11 cellular contexts compared by ENCODE assay signal in genomic region chr6:43923376-43924221, GRCh38.
DNase-seq lines count a peak whose midpoint lies in the region; ATAC-seq, FAIRE-seq and TF ChIP-seq lines count a peak whose summit lies in the region.
"Had no signal": no experiment of that assay in that cellular context is flagged by ENCODE, and none has a peak within 500 bp of the region (broad histone marks: within the 10 kb centered on the region; RNA-seq: fewer than 3 reads in every experiment).

No MANE protein-coding gene starts in this region.

- DNase-seq in A549 (ENCODE audit: low read depth in 1 of 2, low spot score in 1 of 2) (no peak), HFFc6 (peak; percentile 46), T1000 (lab: John Stamatoyannopoulos, UW) (peak; percentile 78), glomerular visceral epithelial cell (ENCODE audit: extremely low spot score) (peak; percentile 51), foreskin melanocyte (no peak), GM19239 (ENCODE audit: insufficient read length, low spot score) (no peak), NCI-H1105 (lab: John Stamatoyannopoulos, UW) (no peak), Karpas-422 (no peak)
- DNase-seq: NCI-H2227 treated with DMSO at 0.1 percent for 48 hours had no signal

- H3K4me3 ChIP-seq in A549 = no peak overlapping the region
- no peak overlapping the region for H3K4me3 ChIP-seq in Karpas-422 (ENCODE audit: low read length)
- H3K4me3 ChIP-seq: GM23338 had no signal

- 73% methylated on average over 8 of the region's 15 CpGs for WGBS in A549 (ENCODE audit: missing lambda C conversion rate)

- 0 out of 2 replicates have a peak, but pooled peaks cover 3% of the 10 kb centered on the region for H4K20me1 ChIP-seq in Karpas-422 (ENCODE audit: insufficient read depth, low read depth, low read length)

- H3K27ac ChIP-seq in A549 (peak overlapping the region; percentile 21 to 76; a peak in 5 of 6 replicates), Karpas-422 (ENCODE audit: low read length) (no peak overlapping the region)

- H2AFZ ChIP-seq in Karpas-422 (ENCODE audit: low read length) = no peak overlapping the region
- H2AFZ ChIP-seq: GM23338 had no signal

- H3K9me3 Mint-ChIP-seq in HFFc6 = no peaks in the 10 kb centered on the region
- H3K9me3 Mint-ChIP-seq: GM23338, T-cell had no signal

- H3K9me3 ChIP-seq in A549 (no peaks in the 10 kb centered on the region), Karpas-422 (ENCODE audit: low read length) (no peaks in the 10 kb centered on the region)

- no peaks in the 10 kb centered on the region for H3K79me2 ChIP-seq in Karpas-422 (ENCODE audit: low read length)

- H3K9me2 ChIP-seq in Karpas-422 (replicated peaks; ENCODE audit: insufficient read depth, low read length) = no peaks in the 10 kb centered on the region

- TF ChIP-seq POLR2A in A549 (IDR thresholded peaks at IDR 0.05; ENCODE audit: low read length) = no peak

- TF ChIP-seq CTCF in A549 (IDR thresholded peaks at IDR 0.05) (no peak), HFFc6 (IDR thresholded peaks at IDR 0.05) (no peak)

- H3K27me3 Mint-ChIP-seq in HFFc6 (ENCODE audit: insufficient read depth) = peaks cover 5% of the 10 kb centered on the region; the same call in 1 of the 2 replicates

- no peak for TF ChIP-seq EP300 in A549 (IDR thresholded peaks at IDR 0.05)

- H3K27ac Mint-ChIP-seq in HFFc6 = peak overlapping the region; percentile 53

- H3K36me3 ChIP-seq in Karpas-422 (ENCODE audit: insufficient read depth, low read length) = no peaks in the 10 kb centered on the region

- peak; percentile 57 to 63; a peak in 5 of 6 replicates for ATAC-seq in A549
- ATAC-seq: GM23338 had no signal

- H3K36me3 Mint-ChIP-seq in HFFc6 (ENCODE audit: low read depth) = no peaks in the 10 kb centered on the region
- H3K36me3 Mint-ChIP-seq: T-cell had no signal

- TF ChIP-seq RAD21 in A549 (conservative IDR thresholded peaks at IDR 0.05 in 1 of 2, IDR thresholded peaks at IDR 0.05 in 1 of 2) = no peak

- H3K4me3 Mint-ChIP-seq in HFFc6 = no peak overlapping the region
- H3K4me3 Mint-ChIP-seq: GM23338 had no signal

- H3K4me1 ChIP-seq in A549 (peaks cover 34% of the 10 kb centered on the region), Karpas-422 (ENCODE audit: low read length) (no peaks in the 10 kb centered on the region)

- no peaks in the 10 kb centered on the region for H3K27me3 ChIP-seq in Karpas-422 (ENCODE audit: low read length)

- no peak overlapping the region for H3K4me2 ChIP-seq in A549
- no peak overlapping the region for H3K4me2 ChIP-seq in Karpas-422 (ENCODE audit: low read depth, low read length, poor library complexity, severe bottlenecking)
- H3K4me2 ChIP-seq: GM23338 had no signal

- no peak for FAIRE-seq in A549 (lab: Jason Lieb, UNC)
- FAIRE-seq in GM19239 (lab: Jason Lieb, UNC) = no peak

- no peak overlapping the region for H3K9ac ChIP-seq in Karpas-422 (ENCODE audit: low read length)

- CTCF ChIA-PET in A549 (lab: Yijun Ruan, JAX) = interaction anchor here (0.9 to 1.6 kb wide), 3 partner anchors 8 to 151 kb away, joined by 3 to 4 read pairs (median 4); no protein-coding TSS in a partner anchor

- POLR2A ChIA-PET in A549 (lab: Yijun Ruan, JAX) = interaction anchor here (1.2 kb wide), 1 partner anchor 153 kb away, joined by 4 read pairs; the partner anchor contains the start of gene VEGFA

- peaks cover 36% of the 10 kb centered on the region for H3K4me1 Mint-ChIP-seq in HFFc6 (ENCODE audit: low read depth)

TF ChIP-seq in A549, 52 proteins besides CTCF, POLR2A, EP300 and RAD21:
- TF ChIP-seq MAX (IDR thresholded peaks at IDR 0.05) (no peak), CEBPB (IDR thresholded peaks at IDR 0.05) (no peak), ZSCAN20 (CRISPR knock-in tag; IDR thresholded peaks at IDR 0.05) (no peak)

Comparison
In these comparisons a context has a peak if more than half of its experiments do, and no peak if none do; other contexts are left out.
1. DNase-seq: peak in HFFc6 (single experiment), T1000 (single experiment) and glomerular visceral epithelial cell (single experiment); none in A549 (0 of 2), foreskin melanocyte (single experiment), GM19239 (single experiment), NCI-H1105 (single experiment) and Karpas-422 (single experiment).